12 cellular contexts compared by ENCODE assay signal in the genomic region with DNA sequence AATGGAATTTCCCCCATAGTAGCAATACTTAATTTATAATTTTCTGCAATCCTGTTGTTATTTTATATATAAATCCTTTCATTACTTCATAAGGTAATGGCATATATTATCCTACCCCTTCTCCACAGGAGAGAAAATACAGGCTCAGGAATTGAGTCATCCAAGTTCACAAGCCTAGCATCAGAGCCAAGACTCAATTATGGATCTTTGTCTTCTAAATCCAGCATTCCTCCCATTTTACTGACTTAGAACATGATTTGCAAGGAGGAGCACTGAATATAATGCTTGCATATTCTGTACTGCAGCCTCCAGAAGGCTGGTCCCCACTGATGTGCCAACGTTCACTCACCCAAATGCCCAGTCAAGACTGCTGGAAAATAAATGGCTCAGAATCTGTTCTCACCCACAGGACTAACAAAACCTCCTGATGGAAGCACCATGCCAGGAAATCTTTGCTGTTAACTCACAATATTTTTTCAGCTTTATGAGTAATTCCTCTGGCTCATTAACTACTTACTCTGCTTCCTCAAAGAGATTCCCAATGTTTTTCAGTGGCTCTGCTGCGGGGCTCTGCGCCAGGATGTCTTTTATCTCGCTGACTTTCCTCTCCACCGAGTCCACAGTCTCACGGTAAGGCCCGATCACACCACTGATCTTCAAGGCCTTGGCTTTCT. TPM values are rescaled to one million over a fixed set of nuclear protein-coding genes. Genes with fewer than 3 reads are reported as not detected.
DNase-seq lines count a peak whose midpoint lies in the region; ATAC-seq and TF ChIP-seq lines count a peak whose summit lies in the region.
"Had no signal": no experiment of that assay in that cellular context is flagged by ENCODE, and none has a peak within 500 bp of the region (broad histone marks: within the 10 kb centered on the region; RNA-seq: fewer than 3 reads in every experiment).

No MANE protein-coding gene starts in this region.

- TF ChIP-seq EP300 in SK-N-SH (IDR thresholded peaks at IDR 0.05; ENCODE audit: borderline replicate concordance in 1 of 2, low read depth in 1 of 2, low read length in 1 of 2) = peak in 1 of 2 experiments; percentile 89; a peak in 2 of 4 replicates

- no peaks in the 10 kb centered on the region for H3K27me3 ChIP-seq in ACC112 (ENCODE audit: insufficient read depth, low read length)
- H3K27me3 ChIP-seq in SK-N-SH (ENCODE audit: insufficient read depth) = no peaks in the 10 kb centered on the region
- no peaks in the 10 kb centered on the region for H3K27me3 ChIP-seq in GM23338 (ENCODE audit: insufficient read depth)
- H3K27me3 ChIP-seq: BLaER1 had no signal

- H3K4me1 Mint-ChIP-seq in osteocyte (ENCODE audit: unreplicated experiment) = peaks cover 81% of the 10 kb centered on the region
- H3K4me1 Mint-ChIP-seq in GM23338 = peaks cover 31% of the 10 kb centered on the region
- H3K4me1 Mint-ChIP-seq in Calu3 (ENCODE audit: low read depth, unreplicated experiment) = no peaks in the 10 kb centered on the region
- H3K4me1 Mint-ChIP-seq in activated CD4-positive, alpha-beta memory T cell treated with anti-CD3 and anti-CD28 coated beads, Interleukin-2, amount 10 ng/mL, durations not matched to agents 7 days and 5 days = no peaks in the 10 kb centered on the region
- H3K4me1 Mint-ChIP-seq: activated B cell treated with CpG ODN at 0.5 μM for 24 hours; central memory CD8-positive, alpha-beta T cell had no signal

- no peaks in the 10 kb centered on the region for H3K9me3 Mint-ChIP-seq in osteocyte (ENCODE audit: unreplicated experiment)
- H3K9me3 Mint-ChIP-seq in GM23338 = no peaks in the 10 kb centered on the region
- no peaks in the 10 kb centered on the region for H3K9me3 Mint-ChIP-seq in Calu3 (ENCODE audit: low read depth, unreplicated experiment)
- no peaks in the 10 kb centered on the region for H3K9me3 Mint-ChIP-seq in activated CD4-positive, alpha-beta memory T cell treated with anti-CD3 and anti-CD28 coated beads, Interleukin-2, amount 10 ng/mL, durations not matched to agents 7 days and 5 days
- H3K9me3 Mint-ChIP-seq: activated B cell treated with CpG ODN at 0.5 μM for 24 hours; central memory CD8-positive, alpha-beta T cell had no signal

- H3K36me3 ChIP-seq in ACC112 (ENCODE audit: insufficient read depth, low read length) (peaks cover 54% of the 10 kb centered on the region), SK-N-SH (replicated peaks in 1 of 2; ENCODE audit: control insufficient read depth in 1 of 2, insufficient read depth in 2 of 2, low read length in 1 of 2) (peaks cover 66 to 88% of the 10 kb centered on the region in 2 experiments), GM23338 (ENCODE audit: insufficient read depth) (peaks cover 7% of the 10 kb centered on the region)

- H2AFZ ChIP-seq in ACC112 (ENCODE audit: low read length, unreplicated experiment) (no peak overlapping the region), SK-N-SH (ENCODE audit: low read depth) (no peak overlapping the region), GM23338 (no peak overlapping the region)

- DNase-seq in SK-N-SH (no peak), fibroblast of the conjunctiva (ENCODE audit: low read depth) (peak; percentile 37), osteocyte (ENCODE audit: extremely low spot score, unreplicated experiment) (no peak), GM23338 (ENCODE audit: low spot score) (no peak), Calu3 (no peak)
- no peak for DNase-seq in activated CD4-positive, alpha-beta memory T cell treated with anti-CD3 and anti-CD28 coated beads, Interleukin-2, amount 10 ng/mL, durations not matched to agents 7 days and 5 days
- DNase-seq: activated B cell treated with CpG ODN at 0.5 μM for 24 hours, NCI-H2171 treated with DMSO at 0.1 percent for 48 hours had no signal

- POLR2A ChIA-PET in SK-N-SH (lab: Yijun Ruan, JAX) = no interaction called here
- POLR2A ChIA-PET in activated CD4-positive, alpha-beta memory T cell treated with anti-CD3 and anti-CD28 coated beads, Interleukin-2, amount 10 ng/mL, durations not matched to agents 7 days and 5 days (lab: Charles Lee) = no interaction called here

- H3K4me3 Mint-ChIP-seq in osteocyte (ENCODE audit: unreplicated experiment) (no peak overlapping the region), GM23338 (no peak overlapping the region), Calu3 (ENCODE audit: low read depth, unreplicated experiment) (no peak overlapping the region)
- H3K4me3 Mint-ChIP-seq in activated CD4-positive, alpha-beta memory T cell treated with anti-CD3 and anti-CD28 coated beads, Interleukin-2, amount 10 ng/mL, durations not matched to agents 7 days and 5 days = no peak overlapping the region
- H3K4me3 Mint-ChIP-seq: activated B cell treated with CpG ODN at 0.5 μM for 24 hours; central memory CD8-positive, alpha-beta T cell had no signal

- no peaks in the 10 kb centered on the region for H3K9me3 ChIP-seq in SK-N-SH
- H3K9me3 ChIP-seq: BLaER1 had no signal

- H3K27me3 Mint-ChIP-seq in osteocyte (ENCODE audit: unreplicated experiment) (no peaks in the 10 kb centered on the region), GM23338 (ENCODE audit: insufficient read depth, low read depth, poor library complexity) (no peaks in the 10 kb centered on the region), Calu3 (ENCODE audit: unreplicated experiment) (no peaks in the 10 kb centered on the region)
- H3K27me3 Mint-ChIP-seq in activated CD4-positive, alpha-beta memory T cell treated with anti-CD3 and anti-CD28 coated beads, Interleukin-2, amount 10 ng/mL, durations not matched to agents 7 days and 5 days = no peaks in the 10 kb centered on the region
- H3K27me3 Mint-ChIP-seq: activated B cell treated with CpG ODN at 0.5 μM for 24 hours; central memory CD8-positive, alpha-beta T cell had no signal

- H3K79me2 ChIP-seq in ACC112 (ENCODE audit: control insufficient read depth, insufficient read depth, low read length, unreplicated experiment) = no peaks in the 10 kb centered on the region
- H3K79me2 ChIP-seq in SK-N-SH (ENCODE audit: insufficient read depth) = peaks cover 19% of the 10 kb centered on the region
- no peaks in the 10 kb centered on the region for H3K79me2 ChIP-seq in GM23338 (replicated peaks; ENCODE audit: insufficient read depth)

- H3K4me1 ChIP-seq in ACC112 (ENCODE audit: control insufficient read depth, insufficient read depth, low read length, unreplicated experiment) = peaks cover 60% of the 10 kb centered on the region
- peaks cover 43 to 61% of the 10 kb centered on the region in 2 experiments for H3K4me1 ChIP-seq in SK-N-SH (ENCODE audit: control insufficient read depth in 1 of 2, insufficient read depth in 2 of 2, low read depth in 1 of 2, low read length in 1 of 2)
- peaks cover 31% of the 10 kb centered on the region for H3K4me1 ChIP-seq in GM23338 (ENCODE audit: insufficient read depth)

- WGBS in SK-N-SH (ENCODE audit: low lambda C conversion rate) = 15% methylated on average over 7 of the region's 7 CpGs

- H3K4me2 ChIP-seq in SK-N-SH = peak overlapping the region; percentile 53
- no peak overlapping the region for H3K4me2 ChIP-seq in GM23338
- H3K4me2 ChIP-seq: BLaER1 had no signal

- H3K36me3 Mint-ChIP-seq in osteocyte (ENCODE audit: unreplicated experiment) = peaks cover 76% of the 10 kb centered on the region
- H3K36me3 Mint-ChIP-seq in GM23338 (ENCODE audit: low read depth) = peaks cover 5% of the 10 kb centered on the region; the same call in 2 of the 3 replicates
- H3K36me3 Mint-ChIP-seq in Calu3 (ENCODE audit: insufficient read depth, unreplicated experiment) = peaks cover 43% of the 10 kb centered on the region
- peaks cover 4% of the 10 kb centered on the region for H3K36me3 Mint-ChIP-seq in activated CD4-positive, alpha-beta memory T cell treated with anti-CD3 and anti-CD28 coated beads, Interleukin-2, amount 10 ng/mL, durations not matched to agents 7 days and 5 days (ENCODE audit: low read depth)

- BruUV-seq in Calu3 (replicated peaks; lab: Mats Ljungman, UMichigan) = no TSS peak

- H3K27ac Mint-ChIP-seq in osteocyte (ENCODE audit: unreplicated experiment) (peak overlapping the region; percentile 85), GM23338 (no peak overlapping the region), Calu3 (ENCODE audit: unreplicated experiment) (no peak overlapping the region)
- no peak overlapping the region for H3K27ac Mint-ChIP-seq in activated CD4-positive, alpha-beta memory T cell treated with anti-CD3 and anti-CD28 coated beads, Interleukin-2, amount 10 ng/mL, durations not matched to agents 7 days and 5 days
- H3K27ac Mint-ChIP-seq: activated B cell treated with CpG ODN at 0.5 μM for 24 hours had no signal

- H3K9ac ChIP-seq in SK-N-SH = peak overlapping the region; percentile 50
- H3K9ac ChIP-seq: BLaER1 had no signal

- TF ChIP-seq RAD21 in SK-N-SH (IDR thresholded peaks at IDR 0.05; ENCODE audit: low read length) = no peak

- H3K4me3 ChIP-seq in ACC112 (ENCODE audit: low read depth, low read length) (0 out of 2 replicates have a peak overlapping the region, but pooled peaks have one; percentile 13), SK-N-SH (ENCODE audit: low read depth in 2 of 2, low read length in 1 of 2) (no peak overlapping the region), GM23338 (no peak overlapping the region)
- H3K4me3 ChIP-seq: BLaER1 had no signal

- H4K20me1 ChIP-seq in SK-N-SH (ENCODE audit: insufficient read depth) (no peaks in the 10 kb centered on the region), GM23338 (replicated peaks; ENCODE audit: insufficient read depth) (no peaks in the 10 kb centered on the region)
- H4K20me1 ChIP-seq: BLaER1 had no signal

- CTCF ChIA-PET in SK-N-SH (lab: Yijun Ruan, JAX) (interaction anchor here (1.3 to 3.2 kb wide), 2 partner anchors 60 to 206 kb away, joined by 3 to 12 read pairs; no protein-coding TSS in a partner anchor), Calu3 (lab: Charles Lee) (no interaction called here)
- CTCF ChIA-PET in activated CD4-positive, alpha-beta memory T cell treated with anti-CD3 and anti-CD28 coated beads, Interleukin-2, amount 10 ng/mL, durations not matched to agents 7 days and 5 days (lab: Charles Lee) = no interaction called here

- ATAC-seq in GM21576 (IDR thresholded peaks at IDR 0.05; ENCODE audit: unreplicated experiment) (no peak), GM23338 (no peak)

- intact Hi-C loops in Calu3 (cut with micrococcal nuclease; ENCODE audit: unreplicated experiment) = no loop called here

- TF ChIP-seq CTCF in SK-N-SH (IDR thresholded peaks at IDR 0.05) (no peak), osteocyte (IDR thresholded peaks at IDR 0.05) (no peak), GM23338 (conservative IDR thresholded peaks at IDR 0.05; ENCODE audit: low read depth in 2 of 2) (no peak), Calu3 (IDR thresholded peaks at IDR 0.05; ENCODE audit: unreplicated experiment) (no peak)

- peaks cover 91% of the 10 kb centered on the region for H3F3A ChIP-seq in SK-N-SH (replicated peaks; ENCODE audit: insufficient read depth)
- no peaks in the 10 kb centered on the region for H3F3A ChIP-seq in GM23338 (replicated peaks; ENCODE audit: low read depth)

- peak overlapping the region; percentile 82 for H3K27ac ChIP-seq in ACC112 (ENCODE audit: low read depth, low read length)
- peak overlapping the region; percentile 95 to 98 for H3K27ac ChIP-seq in SK-N-SH (ENCODE audit: low read depth in 2 of 2, low read length in 1 of 2)
- no peak overlapping the region for H3K27ac ChIP-seq in GM23338 (ENCODE audit: low read depth)
- H3K27ac ChIP-seq: BLaER1 had no signal

- H3K9me2 ChIP-seq in SK-N-SH (no peaks in the 10 kb centered on the region), GM23338 (ENCODE audit: insufficient read depth) (no peaks in the 10 kb centered on the region)

RNA-seq across cellular contexts. Expression of a gene that starts 48.6 kb away (rescaled TPM):
- polyA plus RNA-seq in SK-N-SH (2012; rRNA removed) = 140 and 197 TPM in 2 replicates
- polyA plus RNA-seq in SK-N-SH (2012; cell fraction: cytosol; rRNA removed) = 221 and 225 TPM in 2 replicates
- 81.0 and 164 TPM in 2 replicates for polyA plus RNA-seq in SK-N-SH (2012; cell fraction: nucleus; rRNA removed)
- total RNA-seq in osteocyte = 56.8 and 59.8 TPM in 2 replicates
- 68.6 and 76.2 TPM in 2 replicates for total RNA-seq in GM23338 (2014; rRNA removed; shearing (Covaris generic))
- polyA plus RNA-seq in GM23338 (2016; fragmentation: Nextera tagmentation; extraction: Ambion mirVana) = 28.8 and 38.1 TPM in 2 replicates
- 56.5 and 58.0 TPM in 2 replicates for total RNA-seq in Calu3 (2022)
- total RNA-seq in activated CD4-positive, alpha-beta memory T cell treated with anti-CD3 and anti-CD28 coated beads, Interleukin-2, amount 10 ng/mL, durations not matched to agents 7 days and 5 days = 10 to 100 TPM; 68.2 to 70.6 TPM
